Comparison of ENCODE assay signal across 8 cellular contexts in the genomic region with DNA sequence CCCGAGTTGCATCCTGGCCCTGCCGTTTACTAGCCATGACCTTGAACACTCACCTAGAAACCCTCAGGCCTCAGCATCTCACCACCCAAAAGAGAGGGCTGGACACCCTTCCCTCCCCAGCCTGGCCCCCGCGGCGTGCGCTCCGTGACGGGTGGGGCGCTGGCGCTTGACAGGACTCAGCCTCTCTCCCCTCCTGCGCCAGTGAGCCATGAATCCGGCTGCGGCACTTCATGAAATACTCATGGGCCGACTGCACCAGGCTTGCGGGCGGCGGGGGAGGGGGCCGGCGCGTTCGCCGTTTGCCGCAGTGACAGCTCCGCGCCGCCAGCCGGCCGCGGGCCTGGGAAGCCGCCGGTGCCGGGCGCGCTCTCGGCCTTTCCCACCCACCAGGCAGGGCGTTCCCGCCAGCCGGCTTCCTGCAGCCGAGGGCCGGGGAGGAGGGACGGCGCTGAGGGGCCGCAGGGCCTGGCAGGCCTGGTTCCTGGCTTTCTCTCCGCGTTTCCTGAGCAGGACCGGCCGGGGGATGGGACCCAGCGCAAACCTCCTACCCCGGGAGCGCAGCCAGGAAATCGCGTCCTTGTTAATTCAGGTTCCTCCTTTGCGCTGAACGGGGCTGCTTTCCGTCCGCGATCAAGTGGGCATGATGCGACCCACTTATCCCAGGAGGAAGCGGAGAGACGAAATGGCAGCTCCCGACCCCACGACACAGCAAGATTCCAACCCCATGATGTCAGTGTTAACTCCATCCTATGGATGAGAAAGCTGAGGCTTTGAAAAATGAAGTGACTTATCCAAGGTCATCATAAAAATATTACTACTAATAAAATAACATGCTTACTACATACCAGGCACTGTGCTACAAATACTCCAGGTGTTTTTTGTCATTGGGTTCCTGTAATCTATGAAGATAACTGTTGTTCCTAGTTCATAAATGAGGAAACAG. TPM values are rescaled to one million over a fixed set of nuclear protein-coding genes. Genes with fewer than 3 reads are reported as not detected.
DNase-seq lines count a peak whose midpoint lies in the region; ATAC-seq and TF ChIP-seq lines count a peak whose summit lies in the region.

No MANE protein-coding gene starts in this region.

- intact Hi-C loops in activated CD4-positive, alpha-beta T cell treated with anti-CD3 and anti-CD28 coated beads, Interleukin-2, amount 10 ng/mL, durations not matched to agents 24 days and 14 days (cut with micrococcal nuclease): no loop called here
- intact Hi-C loops in colonic mucosa (cut with DNase I): no loop called here

- H3K9me3 Mint-ChIP-seq in activated CD4-positive, alpha-beta T cell treated with anti-CD3 and anti-CD28 coated beads, Interleukin-2, amount 10 ng/mL, durations not matched to agents 24 days and 14 days: no peaks in the 10 kb centered on the region

- peaks cover 17% of the 10 kb centered on the region for H3K27me3 Mint-ChIP-seq in activated CD4-positive, alpha-beta T cell treated with anti-CD3 and anti-CD28 coated beads, Interleukin-2, amount 10 ng/mL, durations not matched to agents 24 days and 14 days

- peaks cover 12% of the 10 kb centered on the region for H3K4me1 Mint-ChIP-seq in activated CD4-positive, alpha-beta T cell treated with anti-CD3 and anti-CD28 coated beads, Interleukin-2, amount 10 ng/mL, durations not matched to agents 24 days and 14 days

- H3K4me1 ChIP-seq in colonic mucosa: no peaks in the 10 kb centered on the region

- H3K36me3 Mint-ChIP-seq in activated CD4-positive, alpha-beta T cell treated with anti-CD3 and anti-CD28 coated beads, Interleukin-2, amount 10 ng/mL, durations not matched to agents 24 days and 14 days (ENCODE audit: low read depth): no peaks in the 10 kb centered on the region

- TF ChIP-seq CTCF in colonic mucosa (IDR thresholded peaks at IDR 0.05): no peak

- peak overlapping the region; percentile 73 to 74 for H3K9ac ChIP-seq in colonic mucosa (ENCODE audit: low read depth in 2 of 2, low read length in 2 of 2)

- no peak overlapping the region for H3K27ac Mint-ChIP-seq in activated CD4-positive, alpha-beta T cell treated with anti-CD3 and anti-CD28 coated beads, Interleukin-2, amount 10 ng/mL, durations not matched to agents 24 days and 14 days

- peak overlapping the region; percentile 80 for H3K4me3 Mint-ChIP-seq in activated CD4-positive, alpha-beta T cell treated with anti-CD3 and anti-CD28 coated beads, Interleukin-2, amount 10 ng/mL, durations not matched to agents 24 days and 14 days

- H3K9me3 ChIP-seq in colonic mucosa: no peaks in the 10 kb centered on the region

- ATAC-seq in left lobe of liver: peak; percentile 92

- H3K4me3 ChIP-seq in colonic mucosa: peak overlapping the region; percentile 33

- H3K36me3 ChIP-seq in colonic mucosa: no peaks in the 10 kb centered on the region

- H3K27me3 ChIP-seq in colonic mucosa: no peaks in the 10 kb centered on the region

- DNase-seq in EH (ENCODE audit: low read depth) (peak; percentile 88), H4 (ENCODE audit: low spot score) (peak; percentile 50), NCI-H2029 (lab: John Stamatoyannopoulos, UW) (peak; percentile 68), colonic mucosa (peak; percentile 71), left lobe of liver (ENCODE audit: low spot score) (peak; percentile 70), COLO829 (ENCODE audit: low spot score) (no peak)
- DNase-seq in activated CD4-positive, alpha-beta T cell treated with anti-CD3 and anti-CD28 coated beads, Interleukin-2, amount 10 ng/mL, durations not matched to agents 24 days and 14 days: peak; percentile 85
- peak; percentile 58 to 67 for DNase-seq in stimulated activated CD4-positive, alpha-beta T cell treated with anti-CD3 and anti-CD28 coated beads, Interleukin-2, amount 100 ng/mL, for 24 hours

- peak overlapping the region; percentile 63 for H3K27ac ChIP-seq in colonic mucosa

RNA-seq across cellular contexts. Expression of a gene that starts 9.1 kb away (rescaled TPM):
- 24.9 and 25.2 TPM in 2 replicates for total RNA-seq in H4 (2014; rRNA removed; shearing (Covaris generic))
- 21.6 and 23.2 TPM in 2 replicates for total RNA-seq in activated CD4-positive, alpha-beta T cell treated with anti-CD3 and anti-CD28 coated beads, Interleukin-2, amount 10 ng/mL, durations not matched to agents 24 days and 14 days
- total RNA-seq in colonic mucosa: 10 to 100 TPM; 42.4 to 50.4 TPM
- 5.6 TPM for total RNA-seq in left lobe of liver

RNA-seq across cellular contexts. Expression of a gene that starts 39.6 kb away (rescaled TPM):
- not detected in 2 replicates for total RNA-seq in H4 (2014; rRNA removed; shearing (Covaris generic))
- total RNA-seq in activated CD4-positive, alpha-beta T cell treated with anti-CD3 and anti-CD28 coated beads, Interleukin-2, amount 10 ng/mL, durations not matched to agents 24 days and 14 days: not detected in 2 replicates
- under 1 TPM; 0.27 to 0.42 TPM for total RNA-seq in colonic mucosa
- total RNA-seq in left lobe of liver: not detected
